Comparison of ENCODE assay signal across 21 cellular contexts in the genomic region with DNA sequence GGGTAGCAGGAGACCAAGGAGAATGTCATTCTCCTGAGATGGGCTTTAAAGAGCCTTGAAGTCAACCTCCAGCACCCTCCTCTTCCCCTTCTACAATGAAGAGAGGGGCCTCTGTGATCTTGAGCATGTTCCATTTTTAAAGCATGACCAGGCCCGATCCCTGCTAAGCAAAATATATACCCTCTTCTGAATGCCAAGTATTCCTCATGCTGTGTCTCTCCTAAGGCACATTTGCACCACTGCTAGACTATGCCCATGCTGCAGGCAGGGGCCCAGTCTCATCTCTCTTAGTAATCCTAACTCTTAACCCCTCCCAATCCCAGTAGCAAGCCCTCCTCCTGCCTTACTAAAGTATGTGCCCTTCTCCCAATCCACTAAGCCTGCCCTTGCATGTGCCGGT. TPM values are rescaled to one million over a fixed set of nuclear protein-coding genes. Genes with fewer than 3 reads are reported as not detected.
A peak's percentile ranks its signal among the peaks of the same experiment; 100 is the strongest.
DNase-seq lines count a peak whose midpoint lies in the region; ATAC-seq and TF ChIP-seq lines count a peak whose summit lies in the region.
"Had no signal": no experiment of that assay in that cellular context is flagged by ENCODE, and none has a peak within 500 bp of the region (broad histone marks: within the 10 kb centered on the region; RNA-seq: fewer than 3 reads in every experiment).

No MANE protein-coding gene starts in this region.

- DNase-seq in coronary artery (ENCODE audit: low spot score) = no peak
- DNase-seq in left ventricle myocardium inferior = no peak
- no peak for DNase-seq in thoracic aorta (ENCODE audit: low spot score)
- DNase-seq in PC-9 = no peak
- DNase-seq in stimulated activated CD4-positive, alpha-beta T cell treated with anti-CD3 and anti-CD28 coated beads, Interleukin-4, amount 100 ng/mL, for 1 hour = no peak
- DNase-seq: activated CD4-positive, alpha-beta T cell treated with anti-CD3 and anti-CD28 coated beads, Interleukin-2, amount 50 U/mL, for 1 hour; activated CD8-positive, alpha-beta memory T cell treated with anti-CD3 and anti-CD28 coated beads, Interleukin-2, amount 50 U/mL, for 4 hours; activated gamma-delta T cell; CD8-positive, alpha-beta memory T cell; foreskin fibroblast; MM.1S; NCI-H187; NCI-H345; NK-92 treated with Interleukin-12 subunit alpha and Interleukin-12 subunit beta, amount 100 ng/mL, for 24 hours; retina; WERI-Rb-1 had no signal

- peak overlapping the region; percentile 37 for H3K4me3 ChIP-seq in coronary artery
- H3K4me3 ChIP-seq in left ventricle myocardium inferior = peak overlapping the region; percentile 39
- H3K4me3 ChIP-seq in mesodermal cell (ENCODE audit: extremely low read depth, insufficient read depth, low read length, poor library complexity, severe bottlenecking) = no peak overlapping the region
- peak overlapping the region; percentile 41 for H3K4me3 ChIP-seq in thoracic aorta
- no peak overlapping the region for H3K4me3 ChIP-seq in PC-9
- H3K4me3 ChIP-seq: SK-N-MC, suprapubic skin had no signal

- H3K9me2 ChIP-seq in PC-9 (ENCODE audit: insufficient read depth) = no peaks in the 10 kb centered on the region

- TF ChIP-seq CTCF in coronary artery (IDR thresholded peaks at IDR 0.05) (no peak), left ventricle myocardium inferior (IDR thresholded peaks at IDR 0.05; ENCODE audit: borderline replicate concordance) (no peak), thoracic aorta (IDR thresholded peaks at IDR 0.05) (no peak), PC-9 (conservative IDR thresholded peaks at IDR 0.05) (no peak)

- H3K4me1 ChIP-seq in left ventricle myocardium inferior (peaks cover 100% of the 10 kb centered on the region), mesodermal cell (ENCODE audit: control insufficient read depth, insufficient read depth, low read length, poor library complexity, severe bottlenecking) (peaks cover 25% of the 10 kb centered on the region), thoracic aorta (ENCODE audit: control insufficient read depth in 1 of 2, low read depth in 2 of 2) (peaks cover 85 to 100% of the 10 kb centered on the region in 2 donors), PC-9 (replicated peaks; ENCODE audit: insufficient read depth) (peaks cover 5% of the 10 kb centered on the region)
- H3K4me1 ChIP-seq: suprapubic skin had no signal

- H3K36me3 ChIP-seq in left ventricle myocardium inferior = no peaks in the 10 kb centered on the region
- H3K36me3 ChIP-seq in mesodermal cell (ENCODE audit: control insufficient read depth, insufficient read depth, low read length) = no peaks in the 10 kb centered on the region
- H3K36me3 ChIP-seq in thoracic aorta = no peaks in the 10 kb centered on the region
- H3K36me3 ChIP-seq in PC-9 (ENCODE audit: low read depth) = no peaks in the 10 kb centered on the region
- H3K36me3 ChIP-seq: suprapubic skin, WERI-Rb-1 had no signal

- H3K27ac ChIP-seq in coronary artery (peak overlapping the region; percentile 84 to 93), left ventricle myocardium inferior (replicated peaks) (peak overlapping the region; percentile 92), mesodermal cell (ENCODE audit: low read depth, low read length, severe bottlenecking) (peak overlapping the region; percentile 30), thoracic aorta (peak overlapping the region; percentile 86 to 94), PC-9 (no peak overlapping the region)
- H3K27ac ChIP-seq: SK-N-MC, suprapubic skin, WERI-Rb-1 had no signal

- POLR2A ChIA-PET in PC-9 (lab: Charles Lee; ENCODE audit: unreplicated experiment) = no interaction called here

- H3K27me3 ChIP-seq in left ventricle myocardium inferior (ENCODE audit: low read depth) (no peaks in the 10 kb centered on the region), thoracic aorta (replicated peaks; ENCODE audit: insufficient read depth) (no peaks in the 10 kb centered on the region), PC-9 (ENCODE audit: insufficient read depth, low read depth) (no peaks in the 10 kb centered on the region)
- H3K27me3 ChIP-seq: suprapubic skin had no signal

- no peak overlapping the region for H3K4me2 ChIP-seq in PC-9

- no peaks in the 10 kb centered on the region for H4K20me1 ChIP-seq in PC-9 (ENCODE audit: insufficient read depth)

- intact Hi-C loops in left ventricle myocardium inferior (cut with micrococcal nuclease) (no loop called here), PC-9 (cut with micrococcal nuclease; ENCODE audit: unreplicated experiment) (no loop called here)

- H3F3A ChIP-seq in PC-9 (ENCODE audit: insufficient read depth, low read depth) = peaks cover 4% of the 10 kb centered on the region

- ATAC-seq in thoracic aorta (ENCODE audit: insufficient number of reproducible peaks, low FRiP score, low read depth) (no peak), GM18498 (IDR thresholded peaks at IDR 0.05; ENCODE audit: unreplicated experiment) (no peak), GM19397 (IDR thresholded peaks at IDR 0.05; ENCODE audit: unreplicated experiment) (no peak)

- H2AFZ ChIP-seq in PC-9 = no peak overlapping the region

- BruUV-seq in PC-9 (replicated peaks; lab: Mats Ljungman, UMichigan) = no TSS peak

- H3K79me2 ChIP-seq in PC-9 (ENCODE audit: low read depth) = no peaks in the 10 kb centered on the region

- H3K9me3 ChIP-seq in left ventricle myocardium inferior (replicated peaks) (no peaks in the 10 kb centered on the region), mesodermal cell (ENCODE audit: control insufficient read depth, low read length) (no peaks in the 10 kb centered on the region), thoracic aorta (no peaks in the 10 kb centered on the region), PC-9 (ENCODE audit: insufficient read depth, low read depth) (no peaks in the 10 kb centered on the region)
- H3K9me3 ChIP-seq: suprapubic skin had no signal

- WGBS in mesodermal cell (ENCODE audit: insufficient coverage in 2 of 2), 2 experiments = 92 to 96% methylated on average over 2 of the region's 2 CpGs

- CTCF ChIA-PET in PC-9 (lab: Charles Lee) = no interaction called here

RNA-seq across cellular contexts. Expression of gene SORBS1, which starts 18.4 kb away (rescaled TPM):
- total RNA-seq in left ventricle myocardium inferior (896 TPM), thoracic aorta (1,000 to 10,000 TPM; 1,110 to 1,659 TPM), PC-9 (2021) (5.0 and 5.5 TPM in 2 replicates)
- 22.8 TPM for polyA plus RNA-seq in mesodermal cell (2013, experiment 1 of 2)
- 20.8 TPM for polyA plus RNA-seq in mesodermal cell (2013, experiment 2 of 2)

Comparison
In these comparisons a context has a peak if more than half of its experiments do, and no peak if none do; other contexts are left out.
1. H3K4me3 ChIP-seq: peak in coronary artery (single experiment), left ventricle myocardium inferior (single experiment) and thoracic aorta (single experiment); none in mesodermal cell (single experiment) and PC-9 (single experiment).
2. RNA of gene SORBS1, which starts 18.4 kb away (total RNA-seq): 1,110 to 1,659 TPM in thoracic aorta and 896 TPM in left ventricle myocardium inferior (single experiment); 5.0 to 5.5 TPM in PC-9; every median in the first group is over 100 times any median in the second.